Comparison of ENCODE assay signal across 2 cellular contexts in genomic region chr1:204075116-204075636, GRCh38.
TF ChIP-seq lines count a peak whose summit lies in the region.

No MANE protein-coding gene starts in this region.

TF ChIP-seq in SK-N-SH, 30 proteins besides CTCF, POLR2A, EP300 and RAD21 (continued from another document):
- no peak for TF ChIP-seq CHD2 (IDR thresholded peaks at IDR 0.05; ENCODE audit: low read length, partially characterized antibody)
- TF ChIP-seq TEAD4 (IDR thresholded peaks at IDR 0.05; ENCODE audit: borderline replicate concordance, insufficient read depth), result no peak
- TF ChIP-seq FOXM1 (IDR thresholded peaks at IDR 0.05; ENCODE audit: low read depth), result no peak
- no peak for TF ChIP-seq RFX5 (IDR thresholded peaks at IDR 0.05; ENCODE audit: low read length)
- no peak for TF ChIP-seq MXI1 (IDR thresholded peaks at IDR 0.05; ENCODE audit: low read depth, low read length)
- TF ChIP-seq IRF3 (IDR thresholded peaks at IDR 0.05; ENCODE audit: low read depth, low read length), result no peak
- TF ChIP-seq FOXJ3 (CRISPR knock-in tag; IDR thresholded peaks at IDR 0.05), result no peak
- TF ChIP-seq FOSL2 (IDR thresholded peaks at IDR 0.05; ENCODE audit: borderline replicate concordance, low read depth), result no peak

TF ChIP-seq in SK-N-SH treated with all-trans-retinoic acid at 6 μM for 48 hours, 23 proteins besides CTCF, POLR2A, EP300 and RAD21 (continued from another document):
- TF ChIP-seq CREB5 (CRISPR knock-in tag; IDR thresholded peaks at IDR 0.05; ENCODE audit: low read depth) (no peak), ZC3H10 (CRISPR knock-in tag; IDR thresholded peaks at IDR 0.05) (no peak), GLIS3 (CRISPR knock-in tag; IDR thresholded peaks at IDR 0.05) (no peak), TOX (CRISPR knock-in tag; IDR thresholded peaks at IDR 0.05; ENCODE audit: borderline replicate concordance) (no peak), TCF4 (CRISPR knock-in tag; IDR thresholded peaks at IDR 0.05; ENCODE audit: borderline replicate concordance) (no peak), RARB (CRISPR knock-in tag; IDR thresholded peaks at IDR 0.05) (no peak)
TF ChIP-seq in SK-N-SH treated with all-trans-retinoic acid at 6 μM for 48 hours: peak in this region for 0.
